In genomic region chr1:32221980-32222751, GRCh38 we compare ENCODE assay signal across 8 cellular contexts. TPM values are rescaled to one million over a fixed set of nuclear protein-coding genes. Genes with fewer than 3 reads are reported as not detected.
DNase-seq lines count a peak whose midpoint lies in the region; ATAC-seq and TF ChIP-seq lines count a peak whose summit lies in the region.

Gene EIF3I, plus strand, starts transcription at chr1:32222407. Its CDS starts 35 bp downstream, at chr1:32222442.
Gene TMEM234, minus strand, starts transcription at chr1:32222353. Its CDS starts 31 bp downstream, at chr1:32222322.

- H3K9me3 ChIP-seq in hepatocyte (ENCODE audit: low read depth) (no peaks in the 10 kb centered on the region), aorta (ENCODE audit: control insufficient read depth, low read length) (no peaks in the 10 kb centered on the region)

- TF ChIP-seq CTCF in hepatocyte (IDR thresholded peaks at IDR 0.05; ENCODE audit: poor library complexity) = no peak

- no peaks in the 10 kb centered on the region for H3K36me3 ChIP-seq in hepatocyte (replicated peaks; ENCODE audit: insufficient read depth, low read depth)
- no peaks in the 10 kb centered on the region for H3K36me3 ChIP-seq in aorta (ENCODE audit: control insufficient read depth in 1 of 2, insufficient read depth in 2 of 2, low read length in 1 of 2)

- H3K4me2 ChIP-seq in hepatocyte = peak within 1 kb of the TSS; percentile 94

- DNase-seq in NCI-H2029 treated with DMSO at 0.1 percent for 48 hours (lab: John Stamatoyannopoulos, UW) = peak; percentile 47
- peak; percentile 72 for DNase-seq in T1000 (lab: John Stamatoyannopoulos, UW)
- DNase-seq in astrocyte of the hippocampus (ENCODE audit: low read depth, low spot score) = peak; percentile 96
- DNase-seq in hepatocyte (ENCODE audit: low spot score) = peak; percentile 96
- peak; percentile 88 for DNase-seq in renal cortical epithelial cell (ENCODE audit: low read depth)
- peak; percentile 96 to 97 for DNase-seq in aorta

- 2% methylated on average over 45 of the region's 46 CpGs for WGBS in hepatocyte (ENCODE audit: low lambda C conversion rate, missing lambda C conversion rate)
- 0% methylated on average over 45 to 46 of the region's 46 CpGs for WGBS in aorta, 2 donors

- ATAC-seq in GM18502 (IDR thresholded peaks at IDR 0.05; ENCODE audit: poor library complexity, unreplicated experiment) (peak; percentile 92), HG02943 (IDR thresholded peaks at IDR 0.05; ENCODE audit: low read depth, unreplicated experiment) (peak; percentile 73), aorta (ENCODE audit: low FRiP score) (peak; percentile 95)

- H2AFZ ChIP-seq in hepatocyte = peak within 1 kb of the TSS; percentile 88

- H3K4me3 ChIP-seq in hepatocyte (peak within 1 kb of the TSS; percentile 65), aorta (ENCODE audit: low read length in 2 of 2) (peak within 1 kb of the TSS; percentile 85 to 88)

- H3K27me3 ChIP-seq in hepatocyte = no peaks in the 10 kb centered on the region
- no peaks in the 10 kb centered on the region for H3K27me3 ChIP-seq in aorta (ENCODE audit: control insufficient read depth in 1 of 2, insufficient read depth in 2 of 2, low read length in 1 of 2)

- H3K79me2 ChIP-seq in hepatocyte = peaks cover 44% of the 10 kb centered on the region

- H3K27ac ChIP-seq in hepatocyte = peak within 1 kb of the TSS; percentile 97
- H3K27ac ChIP-seq in aorta (ENCODE audit: low read depth in 1 of 2, low read length in 2 of 2) = peak within 1 kb of the TSS in 1 of 2 donors; percentile 84

- H3K4me1 ChIP-seq in hepatocyte (ENCODE audit: insufficient read depth) (peaks cover 24% of the 10 kb centered on the region), aorta (ENCODE audit: control insufficient read depth in 1 of 2, insufficient read depth in 2 of 2, low read length in 2 of 2) (peaks cover 2 to 3% of the 10 kb centered on the region in 2 donors)

- intact Hi-C loops in aorta (cut with DNase I) = loop anchor here in 1 of 2 donors (1.0 kb wide), 1 partner anchor 19 kb away; no protein-coding TSS in a partner anchor

- no peaks in the 10 kb centered on the region for H4K20me1 ChIP-seq in hepatocyte (ENCODE audit: insufficient read depth, poor library complexity, severe bottlenecking)

- no peaks in the 10 kb centered on the region for H3K9me2 ChIP-seq in hepatocyte (replicated peaks; ENCODE audit: insufficient read depth)

RNA-seq across cellular contexts. Expression of gene EIF3I, which starts in this region (rescaled TPM):
- 207 and 227 TPM in 2 replicates for total RNA-seq in hepatocyte
- 177 and 183 TPM in 2 replicates for polyA plus RNA-seq in hepatocyte
- total RNA-seq in renal cortical epithelial cell = 283 and 504 TPM in 2 replicates
- 100 to 1,000 TPM; 102 to 108 TPM for total RNA-seq in aorta
- 100 to 1,000 TPM; 127 to 141 TPM for polyA plus RNA-seq in aorta

RNA-seq across cellular contexts. Expression of gene TMEM234, which starts in this region (rescaled TPM):
- total RNA-seq in hepatocyte (11.9 and 14.8 TPM in 2 replicates), renal cortical epithelial cell (9.4 and 19.8 TPM in 2 replicates), aorta (10 to 100 TPM; 18.0 to 24.3 TPM)
- polyA plus RNA-seq in hepatocyte (27.4 and 38.6 TPM in 2 replicates), aorta (10 to 100 TPM; 10.4 to 21.0 TPM)
